ENCODE assay signal across 13 cellular contexts in the genomic region with DNA sequence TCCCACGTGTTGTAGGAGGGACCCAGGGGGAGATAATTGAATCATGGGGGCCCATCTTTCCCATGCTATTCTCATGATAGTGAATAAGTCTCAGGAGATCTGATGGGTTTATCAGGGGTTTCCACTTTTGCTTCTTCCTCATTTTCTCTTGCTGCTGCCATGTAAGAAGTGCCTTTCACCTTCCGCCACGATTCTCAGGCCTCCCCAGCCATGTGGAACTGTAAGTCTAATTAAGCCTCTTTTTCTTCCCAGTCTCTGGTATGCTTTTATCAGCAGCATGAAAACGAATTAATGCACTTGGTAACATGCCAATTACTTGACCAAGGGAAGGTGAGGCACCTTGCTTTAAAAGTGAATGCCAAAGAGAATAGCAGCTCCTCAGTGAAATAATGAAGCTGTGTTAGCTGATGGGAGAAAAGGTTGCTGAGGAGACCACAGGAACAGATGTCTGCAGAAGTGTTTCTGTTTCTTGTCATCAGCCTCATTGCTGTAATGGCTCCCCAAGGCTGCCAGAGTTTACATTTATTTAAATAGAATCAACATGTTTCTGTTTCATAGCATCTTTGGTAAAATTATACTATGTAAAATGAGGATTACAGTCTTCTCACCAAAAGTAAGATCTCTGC.
DNase-seq lines count a peak whose midpoint lies in the region; ATAC-seq and TF ChIP-seq lines count a peak whose summit lies in the region.
"Had no signal": no experiment of that assay in that cellular context is flagged by ENCODE, and none has a peak within 500 bp of the region (broad histone marks: within the 10 kb centered on the region; RNA-seq: fewer than 3 reads in every experiment).

No MANE protein-coding gene starts in this region.

- H3K4me3 ChIP-seq in stomach smooth muscle (ENCODE audit: low read length in 2 of 2) (no peak overlapping the region), MG63 (no peak overlapping the region)
- H3K4me3 ChIP-seq: colonic mucosa had no signal

- peaks cover 7% of the 10 kb centered on the region for H3K9me3 Mint-ChIP-seq in activated naive CD4-positive, alpha-beta T cell treated with anti-CD3 and anti-CD28 coated beads for 36 hours
- H3K9me3 Mint-ChIP-seq in activated T-helper 2 cell treated with anti-CD3 and anti-CD28 coated beads, Interferon-gamma antibody, Interleukin-2, Interleukin-4, amounts not matched to agents 10 μg/mL and 5 μg/mL and 100 μg/mL, durations not matched to agents 14 hours and 24 hours and 36 hours = peaks cover 16% of the 10 kb centered on the region
- peaks cover 30% of the 10 kb centered on the region for H3K9me3 Mint-ChIP-seq in nephron progenitor cell

- peak; percentile 63 for ATAC-seq in HG03025 (IDR thresholded peaks at IDR 0.05; ENCODE audit: low FRiP score, unreplicated experiment)
- ATAC-seq: left colon had no signal

- H3K27me3 Mint-ChIP-seq in activated naive CD4-positive, alpha-beta T cell treated with anti-CD3 and anti-CD28 coated beads for 36 hours (ENCODE audit: low read depth) = no peaks in the 10 kb centered on the region
- peaks cover 1% of the 10 kb centered on the region for H3K27me3 Mint-ChIP-seq in activated T-helper 2 cell treated with anti-CD3 and anti-CD28 coated beads, Interferon-gamma antibody, Interleukin-2, Interleukin-4, amounts not matched to agents 10 μg/mL and 5 μg/mL and 100 μg/mL, durations not matched to agents 14 hours and 24 hours and 36 hours (ENCODE audit: low read depth)
- peaks cover 9% of the 10 kb centered on the region for H3K27me3 Mint-ChIP-seq in nephron progenitor cell (ENCODE audit: low read depth, poor library complexity)

- H3K27me3 ChIP-seq in stomach smooth muscle (ENCODE audit: control insufficient read depth in 1 of 2, insufficient read depth in 2 of 2, low read length in 2 of 2) (no peaks in the 10 kb centered on the region), MG63 (no peaks in the 10 kb centered on the region)
- H3K27me3 ChIP-seq: colonic mucosa had no signal

- DNase-seq in activated naive CD4-positive, alpha-beta T cell treated with anti-CD3 and anti-CD28 coated beads for 36 hours = peak; percentile 38
- no peak for DNase-seq in activated naive CD4-positive, alpha-beta T cell treated with Interleukin-2 at 50 U/mL for 16 hours
- no peak for DNase-seq in activated T-helper 2 cell treated with anti-CD3 and anti-CD28 coated beads, Interferon-gamma antibody, Interleukin-2, Interleukin-4, amounts not matched to agents 10 μg/mL and 5 μg/mL and 100 μg/mL, durations not matched to agents 14 hours and 24 hours and 36 hours (ENCODE audit: low spot score)
- DNase-seq in MG63 = no peak
- no peak for DNase-seq in nephron progenitor cell
- DNase-seq in SHP77 (lab: John Stamatoyannopoulos, UW) = no peak
- DNase-seq: activated effector memory CD4-positive, alpha-beta T cell treated with anti-CD3 and anti-CD28 coated beads, Interleukin-2, amount 50 U/mL, for 16 hours; colonic mucosa; left colon; NK-92 treated with Interleukin-12 subunit alpha and Interleukin-12 subunit beta, amount 100 ng/mL, for 24 hours; occipital lobe had no signal

- no peak overlapping the region for H3K9ac ChIP-seq in stomach smooth muscle (ENCODE audit: low read length in 2 of 2)

- intact Hi-C loops in activated naive CD4-positive, alpha-beta T cell treated with anti-CD3 and anti-CD28 coated beads for 36 hours (cut with micrococcal nuclease) = loop anchor here (1.0 kb wide), 1 partner anchor 17 kb away; no protein-coding TSS in a partner anchor
- intact Hi-C loops in activated T-helper 2 cell treated with anti-CD3 and anti-CD28 coated beads, Interferon-gamma antibody, Interleukin-2, Interleukin-4, amounts not matched to agents 10 μg/mL and 5 μg/mL and 100 μg/mL, durations not matched to agents 14 hours and 24 hours and 36 hours (cut with micrococcal nuclease) = loop anchor here (10.0 kb wide), 1 partner anchor 805 kb away; no protein-coding TSS in a partner anchor

- peaks cover 28% of the 10 kb centered on the region for H3K4me1 ChIP-seq in stomach smooth muscle (ENCODE audit: control insufficient read depth, insufficient read depth, low read length)
- H3K4me1 ChIP-seq: colonic mucosa had no signal

- H3K4me1 Mint-ChIP-seq in activated naive CD4-positive, alpha-beta T cell treated with anti-CD3 and anti-CD28 coated beads for 36 hours (ENCODE audit: low read depth) = peaks cover 74% of the 10 kb centered on the region
- H3K4me1 Mint-ChIP-seq in activated T-helper 2 cell treated with anti-CD3 and anti-CD28 coated beads, Interferon-gamma antibody, Interleukin-2, Interleukin-4, amounts not matched to agents 10 μg/mL and 5 μg/mL and 100 μg/mL, durations not matched to agents 14 hours and 24 hours and 36 hours (ENCODE audit: low read depth) = peaks cover 66% of the 10 kb centered on the region
- H3K4me1 Mint-ChIP-seq in nephron progenitor cell = peaks cover 6% of the 10 kb centered on the region

- H3K4me3 Mint-ChIP-seq in activated naive CD4-positive, alpha-beta T cell treated with anti-CD3 and anti-CD28 coated beads for 36 hours = peak overlapping the region; percentile 74
- peak overlapping the region; percentile 68 for H3K4me3 Mint-ChIP-seq in activated T-helper 2 cell treated with anti-CD3 and anti-CD28 coated beads, Interferon-gamma antibody, Interleukin-2, Interleukin-4, amounts not matched to agents 10 μg/mL and 5 μg/mL and 100 μg/mL, durations not matched to agents 14 hours and 24 hours and 36 hours (ENCODE audit: low read depth)
- H3K4me3 Mint-ChIP-seq in nephron progenitor cell = no peak overlapping the region

- H3K27ac Mint-ChIP-seq in activated naive CD4-positive, alpha-beta T cell treated with anti-CD3 and anti-CD28 coated beads for 36 hours = peak overlapping the region; percentile 87
- peak overlapping the region; percentile 82 for H3K27ac Mint-ChIP-seq in activated T-helper 2 cell treated with anti-CD3 and anti-CD28 coated beads, Interferon-gamma antibody, Interleukin-2, Interleukin-4, amounts not matched to agents 10 μg/mL and 5 μg/mL and 100 μg/mL, durations not matched to agents 14 hours and 24 hours and 36 hours
- no peak overlapping the region for H3K27ac Mint-ChIP-seq in nephron progenitor cell

- H3K36me3 Mint-ChIP-seq in activated naive CD4-positive, alpha-beta T cell treated with anti-CD3 and anti-CD28 coated beads for 36 hours (ENCODE audit: low read depth) = peaks cover 16% of the 10 kb centered on the region
- H3K36me3 Mint-ChIP-seq in activated T-helper 2 cell treated with anti-CD3 and anti-CD28 coated beads, Interferon-gamma antibody, Interleukin-2, Interleukin-4, amounts not matched to agents 10 μg/mL and 5 μg/mL and 100 μg/mL, durations not matched to agents 14 hours and 24 hours and 36 hours (ENCODE audit: low read depth) = peaks cover 31% of the 10 kb centered on the region
- H3K36me3 Mint-ChIP-seq in nephron progenitor cell (ENCODE audit: low read depth) = peaks cover 5% of the 10 kb centered on the region

- H3K9me3 ChIP-seq in stomach smooth muscle (ENCODE audit: control insufficient read depth in 2 of 2, low read length in 2 of 2) (no peaks in the 10 kb centered on the region), MG63 (peaks cover 12% of the 10 kb centered on the region)
- H3K9me3 ChIP-seq: colonic mucosa had no signal

- TF ChIP-seq CTCF in nephron progenitor cell (IDR thresholded peaks at IDR 0.05) = no peak

- CTCF ChIA-PET in activated naive CD4-positive, alpha-beta T cell treated with anti-CD3 and anti-CD28 coated beads for 36 hours (lab: Charles Lee) = interaction anchor here (0.5 to 1.9 kb wide), 6 partner anchors 9 to 188 kb away, joined by 3 to 7 read pairs (median 5); no protein-coding TSS in a partner anchor

- no peaks in the 10 kb centered on the region for H3K36me3 ChIP-seq in stomach smooth muscle (ENCODE audit: control insufficient read depth in 2 of 2, insufficient read depth in 2 of 2, low read length in 2 of 2)
- H3K36me3 ChIP-seq in MG63 = 0 out of 2 replicates have a peak, but pooled peaks cover 2% of the 10 kb centered on the region
- H3K36me3 ChIP-seq: colonic mucosa had no signal

- H3K27ac ChIP-seq in stomach smooth muscle (ENCODE audit: low read length) = peak overlapping the region; percentile 49
- H3K27ac ChIP-seq: colonic mucosa had no signal
